Comparison of ENCODE assay signal across 15 cellular contexts in the genomic region with DNA sequence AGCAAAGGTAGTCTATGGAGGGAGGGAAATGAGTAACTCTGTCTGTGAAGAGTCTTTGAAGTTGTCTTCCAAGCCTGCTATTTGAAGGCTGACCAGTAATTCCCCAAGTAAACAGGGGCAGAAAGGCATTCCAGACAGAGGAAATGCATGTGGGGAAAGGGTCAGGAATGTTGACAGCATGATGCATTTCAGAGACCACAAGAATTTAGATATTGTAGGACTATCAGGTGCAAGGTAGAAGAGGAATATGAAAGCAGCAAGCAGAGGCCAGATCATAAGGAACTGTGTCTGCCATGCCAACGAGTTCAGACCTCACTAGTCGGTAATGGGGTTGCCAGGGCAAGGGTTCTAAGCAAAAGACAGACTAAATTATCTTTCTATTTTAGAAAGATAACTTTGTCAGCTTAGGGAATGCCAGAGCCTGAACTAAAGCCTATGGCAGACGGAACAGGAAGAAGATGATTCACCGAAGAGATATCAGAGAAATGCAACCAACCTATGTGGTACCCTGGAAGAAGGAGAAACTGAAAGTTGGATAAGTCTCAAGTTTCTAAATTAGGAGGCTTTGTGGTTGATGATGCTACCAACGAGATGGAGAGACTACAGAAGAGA.
DNase-seq lines count a peak whose midpoint lies in the region; ATAC-seq, FAIRE-seq and TF ChIP-seq lines count a peak whose summit lies in the region.
"Had no signal": no experiment of that assay in that cellular context is flagged by ENCODE, and none has a peak within 500 bp of the region (broad histone marks: within the 10 kb centered on the region; RNA-seq: fewer than 3 reads in every experiment).

No MANE protein-coding gene starts in this region.

- intact Hi-C loops in Panc1 (cut with micrococcal nuclease; ENCODE audit: unreplicated experiment): loop anchor here (5.0 kb wide), 1 partner anchor 36 kb away; no protein-coding TSS in a partner anchor
- intact Hi-C loops in endothelial cell of umbilical vein (cut with micrococcal nuclease): no loop called here

- no peak overlapping the region for H2AFZ ChIP-seq in GM23248
- no peak overlapping the region for H2AFZ ChIP-seq in endothelial cell of umbilical vein (ENCODE audit: low read depth, low read length)

- no peak for TF ChIP-seq CTCF in Panc1 (IDR thresholded peaks at IDR 0.05)
- TF ChIP-seq CTCF in endothelial cell of umbilical vein (IDR thresholded peaks at IDR 0.05; ENCODE audit: extremely low read depth in 1 of 2, insufficient read depth in 1 of 2, low read depth in 1 of 2, low read length in 2 of 2): no peak

- 0 out of 2 replicates have a peak, but pooled peaks cover 6% of the 10 kb centered on the region for H3K27me3 ChIP-seq in GM23248 (replicated peaks; ENCODE audit: insufficient read depth)
- no peaks in the 10 kb centered on the region; the same call in 1 of the 2 replicates for H3K27me3 ChIP-seq in Panc1 (ENCODE audit: control insufficient read depth, insufficient read depth, low read length)
- H3K27me3 ChIP-seq in endothelial cell of umbilical vein (ENCODE audit: control insufficient read depth in 2 of 2, insufficient read depth in 2 of 2, low read length in 2 of 2): peaks cover 0 to 3% of the 10 kb centered on the region in 2 experiments
- H3K27me3 ChIP-seq: left lung had no signal

- dilution Hi-C loops in endothelial cell of umbilical vein (cut with MboI; ENCODE audit: extremely low pct_ligation_motif_present, low sequenced_read_pairs): no loop called here

- H3K9ac ChIP-seq in GM23248 (no peak overlapping the region), endothelial cell of umbilical vein (replicated peaks; ENCODE audit: extremely low read depth, insufficient read depth, low read length) (no peak overlapping the region)

- H3K4me3 ChIP-seq in GM23248 (no peak overlapping the region), Panc1 (ENCODE audit: low read depth in 2 of 2, low read length in 2 of 2) (no peak overlapping the region), endothelial cell of umbilical vein (replicated peaks in 1 of 3; ENCODE audit: insufficient read depth in 1 of 3, low read depth in 1 of 3, low read length in 3 of 3) (no peak overlapping the region)
- H3K4me3 ChIP-seq: heart left ventricle, left lung had no signal

- no peaks in the 10 kb centered on the region for H3K4me1 ChIP-seq in GM23248 (ENCODE audit: insufficient read depth)
- no peaks in the 10 kb centered on the region for H3K4me1 ChIP-seq in Panc1 (ENCODE audit: control insufficient read depth, insufficient read depth, low read length)
- H3K4me1 ChIP-seq in endothelial cell of umbilical vein (ENCODE audit: control insufficient read depth, extremely low read depth, insufficient read depth, low read length): no peaks in the 10 kb centered on the region
- H3K4me1 ChIP-seq: heart left ventricle, left lung had no signal

- H4K20me1 ChIP-seq in GM23248 (ENCODE audit: insufficient read depth) (no peaks in the 10 kb centered on the region), endothelial cell of umbilical vein (replicated peaks; ENCODE audit: control insufficient read depth, extremely low read depth, insufficient read depth, low read length) (no peaks in the 10 kb centered on the region)

- FAIRE-seq in endothelial cell of umbilical vein (lab: Jason Lieb, UNC): no peak
- FAIRE-seq: D721Med had no signal

- H3K4me2 ChIP-seq in GM23248 (ENCODE audit: unreplicated experiment): no peak overlapping the region
- no peak overlapping the region for H3K4me2 ChIP-seq in endothelial cell of umbilical vein (ENCODE audit: insufficient read depth, low read length)

- H3K36me3 ChIP-seq in GM23248 (ENCODE audit: low read depth): no peaks in the 10 kb centered on the region
- H3K36me3 ChIP-seq in Panc1 (ENCODE audit: control insufficient read depth, insufficient read depth, low read length): no peaks in the 10 kb centered on the region
- H3K36me3 ChIP-seq in endothelial cell of umbilical vein (ENCODE audit: control insufficient read depth in 2 of 2, extremely low read depth in 1 of 2, insufficient read depth in 2 of 2, low read length in 2 of 2): no peaks in the 10 kb centered on the region
- H3K36me3 ChIP-seq: heart left ventricle, left lung had no signal

- no peaks in the 10 kb centered on the region for H3K79me2 ChIP-seq in GM23248 (ENCODE audit: insufficient read depth)
- no peaks in the 10 kb centered on the region for H3K79me2 ChIP-seq in endothelial cell of umbilical vein (ENCODE audit: control insufficient read depth, insufficient read depth, low read length)

- WGBS in GM23248 (ENCODE audit: low coverage in 1 of 2, low lambda C conversion rate in 2 of 2, missing lambda C conversion rate in 2 of 2), 2 experiments: 27 to 35% methylated on average over 5 of the region's 5 CpGs

- H3K9me1 ChIP-seq in endothelial cell of umbilical vein (replicated peaks; ENCODE audit: control insufficient read depth, extremely low read depth, insufficient read depth, low read length): no peaks in the 10 kb centered on the region

- CTCF ChIA-PET in Panc1 (lab: Charles Lee): no interaction called here
- CTCF ChIA-PET in endothelial cell of umbilical vein (lab: Charles Lee): interaction anchor here (0.9 kb wide), 1 partner anchor 361 kb away, joined by 3 read pairs; no protein-coding TSS in a partner anchor

- DNase-seq in GM23248 (peak; percentile 9), Panc1 (ENCODE audit: low read depth, low spot score) (peak; percentile 7), endothelial cell of umbilical vein (ENCODE audit: low read depth, low spot score) (no peak), renal cortical epithelial cell (ENCODE audit: low read depth) (peak; percentile 72), pons (ENCODE audit: low spot score) (no peak), AML-193 (lab: John Stamatoyannopoulos, UW) (no peak), germinal center (ENCODE audit: low spot score) (no peak), NCI-H345 (lab: John Stamatoyannopoulos, UW) (no peak)
- DNase-seq: aorta; effector memory CD8-positive, alpha-beta T cell; heart left ventricle; left lung; NCI-H146 had no signal

- no peaks in the 10 kb centered on the region for H3K9me3 ChIP-seq in GM23248 (ENCODE audit: low read depth)
- no peaks in the 10 kb centered on the region for H3K9me3 ChIP-seq in Panc1 (ENCODE audit: control insufficient read depth, insufficient read depth, low read depth, low read length)
- H3K9me3 ChIP-seq in endothelial cell of umbilical vein (replicated peaks; ENCODE audit: control insufficient read depth, insufficient read depth, low read length): no peaks in the 10 kb centered on the region
- H3K9me3 ChIP-seq: heart left ventricle, left lung had no signal

- H3K27ac ChIP-seq in GM23248 (no peak overlapping the region), Panc1 (ENCODE audit: low read length) (no peak overlapping the region), endothelial cell of umbilical vein (ENCODE audit: insufficient read depth, low read depth, low read length) (no peak overlapping the region)
- H3K27ac ChIP-seq: heart left ventricle, left lung had no signal

- in situ Hi-C loops in GM23248 (cut with MboI) (no loop called here), Panc1 (cut with HindIII; ENCODE audit: low pct_unique_long_range_greater_than_20kb, low sequenced_read_pairs) (no loop called here)

- TF ChIP-seq POLR2A in endothelial cell of umbilical vein (IDR thresholded peaks at IDR 0.05; ENCODE audit: low read depth, low read length): no peak

- POLR2A ChIA-PET in Panc1 (lab: Charles Lee) (no interaction called here), endothelial cell of umbilical vein (lab: Charles Lee) (interaction anchor here (0.7 kb wide), 1 partner anchor 64 kb away, joined by 3 read pairs; no protein-coding TSS in a partner anchor)

- BruUV-seq in Panc1 (replicated peaks; lab: Mats Ljungman, UMichigan) (no TSS peak), endothelial cell of umbilical vein (replicated peaks; lab: Mats Ljungman, UMichigan) (no TSS peak)

- ATAC-seq in Panc1: peak; percentile 51
- ATAC-seq: activated CD4-positive, CD25-positive, alpha-beta regulatory T cell treated with anti-CD3 and anti-CD28 coated beads, Interleukin-2, amount 50 U/mL, for 24 hours; effector memory CD8-positive, alpha-beta T cell; heart left ventricle; left lung had no signal

- no peaks in the 10 kb centered on the region for H3F3A ChIP-seq in GM23248 (ENCODE audit: insufficient read depth)

- H3K9me2 ChIP-seq in GM23248 (ENCODE audit: insufficient read depth): no peaks in the 10 kb centered on the region

TF ChIP-seq in endothelial cell of umbilical vein, 7 proteins besides CTCF, POLR2A, EP300 and RAD21:
- TF ChIP-seq, protein P1, sequence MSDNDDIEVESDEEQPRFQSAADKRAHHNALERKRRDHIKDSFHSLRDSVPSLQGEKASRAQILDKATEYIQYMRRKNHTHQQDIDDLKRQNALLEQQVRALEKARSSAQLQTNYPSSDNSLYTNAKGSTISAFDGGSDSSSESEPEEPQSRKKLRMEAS (IDR thresholded peaks at IDR 0.05; ENCODE audit: insufficient read depth, insufficient read length): no peak
- peak; percentile 43 for TF ChIP-seq FOS (IDR thresholded peaks at IDR 0.05; ENCODE audit: borderline replicate concordance, insufficient read depth, low read length)
TF ChIP-seq in endothelial cell of umbilical vein: peak in this region for 1.

Comparison
In these comparisons a context has a peak if more than half of its experiments do, and no peak if none do; other contexts are left out.
1. DNase-seq: peak in GM23248 (single experiment), Panc1 (single experiment) and renal cortical epithelial cell (single experiment); none in endothelial cell of umbilical vein (single experiment), pons (single experiment), AML-193 (0 of 2), germinal center (single experiment) and NCI-H345 (single experiment).